In genomic region chr2:201114846-201115245, GRCh38 we compare ENCODE assay signal across 1 cellular context.
TF ChIP-seq lines count a peak whose summit lies in the region.

No MANE protein-coding gene starts in this region.

TF ChIP-seq in liver, 16 proteins besides CTCF, POLR2A, EP300 and RAD21 (continued from another document):
- no peak for TF ChIP-seq GABPA (IDR thresholded peaks at IDR 0.05 in 1 of 2, conservative IDR thresholded peaks at IDR 0.05 in 1 of 2)
- TF ChIP-seq SP1 (IDR thresholded peaks at IDR 0.05) = no peak
- TF ChIP-seq NR2F2 (IDR thresholded peaks at IDR 0.05) = no peak
- TF ChIP-seq HNF4G (IDR thresholded peaks at IDR 0.05) = no peak
- TF ChIP-seq MAX (IDR thresholded peaks at IDR 0.05) = no peak
TF ChIP-seq in liver: peak in this region for 0.
